In genomic region chr3:85342915-85343314, GRCh38 we compare ENCODE assay signal across 9 cellular contexts.
A peak's percentile ranks its signal among the peaks of the same experiment; 100 is the strongest.
DNase-seq lines count a peak whose midpoint lies in the region; ATAC-seq and TF ChIP-seq lines count a peak whose summit lies in the region.
"Had no signal": no experiment of that assay in that cellular context is flagged by ENCODE, and none has a peak within 500 bp of the region (broad histone marks: within the 10 kb centered on the region; RNA-seq: fewer than 3 reads in every experiment).

No MANE protein-coding gene starts in this region.

- no peaks in the 10 kb centered on the region for H3K9me3 ChIP-seq in HAP-1
- no peaks in the 10 kb centered on the region for H3K9me3 ChIP-seq in CD4-positive, alpha-beta T cell (ENCODE audit: control insufficient read depth, low read length)

- no peaks in the 10 kb centered on the region for H3K27me3 ChIP-seq in HAP-1 (ENCODE audit: low read depth)
- no peaks in the 10 kb centered on the region for H3K27me3 ChIP-seq in CD4-positive, alpha-beta T cell (ENCODE audit: control insufficient read depth, insufficient read depth, low read length)

- no peak for TF ChIP-seq CTCF in CD4-positive, alpha-beta T cell (IDR thresholded peaks at IDR 0.05)

- H3K4me3 ChIP-seq in HAP-1: no peak overlapping the region

- H3K27me3 Mint-ChIP-seq in CD4-positive, alpha-beta T cell: no peaks in the 10 kb centered on the region
- H3K27me3 Mint-ChIP-seq: activated CD4-positive, alpha-beta T cell treated with anti-CD3 and anti-CD28 coated beads for 36 hours had no signal

- peaks cover 4% of the 10 kb centered on the region for H3K9me3 Mint-ChIP-seq in CD4-positive, alpha-beta T cell

- no peak overlapping the region for H3K27ac Mint-ChIP-seq in CD4-positive, alpha-beta T cell
- H3K27ac Mint-ChIP-seq: activated CD4-positive, alpha-beta T cell treated with anti-CD3 and anti-CD28 coated beads for 36 hours had no signal

- CTCF ChIA-PET in CD4-positive, alpha-beta T cell (lab: Charles Lee): no interaction called here

- no peak overlapping the region for H3K27ac ChIP-seq in CD4-positive, alpha-beta T cell (ENCODE audit: low read depth, low read length)

- DNase-seq in Ammon's horn (ENCODE audit: low spot score) (peak; percentile 82), HAP-1 (ENCODE audit: low spot score in 2 of 2) (peak; percentile 58 to 61), RKO (ENCODE audit: low spot score) (peak; percentile 64), iPS DF 4.7 (ENCODE audit: extremely low read depth, low spot score) (peak; percentile 7), NCI-H2081 treated with DMSO at 0.1 percent for 48 hours (lab: John Stamatoyannopoulos, UW) (no peak)
- no peak for DNase-seq in CD4-positive, alpha-beta T cell
- DNase-seq: activated CD4-positive, alpha-beta T cell treated with anti-CD3 and anti-CD28 coated beads for 36 hours had no signal

- H3K4me1 Mint-ChIP-seq in CD4-positive, alpha-beta T cell (ENCODE audit: low read depth): no peaks in the 10 kb centered on the region
- H3K4me1 Mint-ChIP-seq: activated CD4-positive, alpha-beta T cell treated with anti-CD3 and anti-CD28 coated beads for 36 hours had no signal

- intact Hi-C loops in CD4-positive, alpha-beta T cell (cut with DNase I, micrococcal nuclease): no loop called here

- in situ Hi-C loops in HAP-1 (cut with MboI; ENCODE audit: low sequenced_read_pairs): loop anchor here (25.0 kb wide), 1 partner anchor 219 kb away; no protein-coding TSS in a partner anchor

- POLR2A ChIA-PET in CD4-positive, alpha-beta T cell (lab: Charles Lee): no interaction called here

- H3K36me3 Mint-ChIP-seq in CD4-positive, alpha-beta T cell (ENCODE audit: low read depth): no peaks in the 10 kb centered on the region

- H3K4me1 ChIP-seq in HAP-1: no peaks in the 10 kb centered on the region; the same call in 1 of the 2 replicates

- no peak overlapping the region for H3K4me3 Mint-ChIP-seq in CD4-positive, alpha-beta T cell
- H3K4me3 Mint-ChIP-seq: activated CD4-positive, alpha-beta T cell treated with anti-CD3 and anti-CD28 coated beads for 36 hours had no signal

- ATAC-seq in CD4-positive, alpha-beta T cell (ENCODE audit: poor library complexity): no peak
- ATAC-seq in HG02938 (IDR thresholded peaks at IDR 0.05; ENCODE audit: unreplicated experiment) (no peak), GM21423 (IDR thresholded peaks at IDR 0.05; ENCODE audit: unreplicated experiment) (no peak)
- ATAC-seq: activated CD4-positive, alpha-beta T cell treated with anti-CD3 and anti-CD28 coated beads for 36 hours had no signal

- no peaks in the 10 kb centered on the region for H3K36me3 ChIP-seq in HAP-1 (replicated peaks)

Comparison
In these comparisons a context has a peak if more than half of its experiments do, and no peak if none do; other contexts are left out.
1. DNase-seq: peak in Ammon's horn (single experiment), HAP-1 (2 of 2), RKO (single experiment) and iPS DF 4.7 (single experiment); none in NCI-H2081 treated with DMSO at 0.1 percent for 48 hours (single experiment) and CD4-positive, alpha-beta T cell (0 of 10).